ENCODE assay signal across 12 cellular contexts in the genomic region with DNA sequence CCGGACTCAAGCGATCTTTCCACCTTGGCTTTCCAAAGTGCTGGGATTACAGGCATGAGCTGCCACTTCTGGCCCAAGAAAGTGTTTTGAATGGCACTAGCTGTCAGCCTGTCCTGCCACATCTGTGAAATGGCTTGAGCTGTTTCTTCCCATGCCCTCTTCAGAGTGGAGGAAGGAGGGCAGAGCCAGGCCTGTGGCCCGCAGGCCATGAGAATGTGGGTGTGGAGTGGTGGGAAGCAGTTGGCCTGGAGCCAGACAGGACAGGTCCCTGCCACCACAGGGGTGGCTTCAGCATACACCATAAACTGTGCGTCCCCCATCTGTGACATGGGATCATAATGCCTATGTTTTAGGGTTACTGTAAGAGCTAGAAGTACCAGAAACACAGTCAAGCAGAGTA.
"Had no signal": no experiment of that assay in that cellular context is flagged by ENCODE, and none has a peak within 500 bp of the region (broad histone marks: within the 10 kb centered on the region; RNA-seq: fewer than 3 reads in every experiment).

No MANE protein-coding gene starts in this region.

- ATAC-seq: SK-N-SH treated with all-trans-retinoic acid at 6 μM for 48 hours, WTC11 had no signal

- H3K4me1 ChIP-seq: right atrium auricular region had no signal

- H3K9me3 ChIP-seq: heart right ventricle, neutrophil, right atrium auricular region, tibial nerve had no signal

- H3K27me3 Mint-ChIP-seq: stimulated activated naive B cell treated with anti-CD40 and anti-IgM and Interleukin-4, amounts not matched to agents 10 μg/mL and 1 μg/mL and 100 μg/mL, for 72 hours had no signal

- H3K4me1 Mint-ChIP-seq: WTC11 had no signal

- H3K9me3 Mint-ChIP-seq: stimulated activated naive B cell treated with anti-CD40 and anti-IgM and Interleukin-4, amounts not matched to agents 10 μg/mL and 1 μg/mL and 100 μg/mL, for 72 hours; T-helper 1 cell treated with Interleukin-12 subunit alpha and Interleukin-12 subunit beta and Interleukin-4 antibody, amounts not matched to agents 30 μg/mL and 1 μg/mL, for 36 hours; WTC11 had no signal

- H3K4me3 Mint-ChIP-seq: T-helper 1 cell treated with Interleukin-12 subunit alpha and Interleukin-12 subunit beta and Interleukin-4 antibody, amounts not matched to agents 30 μg/mL and 1 μg/mL, for 36 hours; WTC11 had no signal

- DNase-seq: activated CD4-positive, alpha-beta T cell treated with anti-CD3 and anti-CD28 coated beads for 48 hours; activated naive CD4-positive, alpha-beta T cell; effector CD4-positive, alpha-beta T cell; heart right ventricle; stimulated activated naive B cell treated with anti-CD40 and anti-IgM and Interleukin-4, amounts not matched to agents 10 μg/mL and 1 μg/mL and 100 μg/mL, for 72 hours had no signal

- H3K4me2 ChIP-seq: smooth muscle cell had no signal

- H3K27ac ChIP-seq: neutrophil, right atrium auricular region had no signal

- H3K36me3 ChIP-seq: right atrium auricular region had no signal

- H3K36me3 Mint-ChIP-seq: WTC11 had no signal

- H3K4me3 ChIP-seq: heart right ventricle, right atrium auricular region, smooth muscle cell, tibial nerve had no signal

- H3K27ac Mint-ChIP-seq: WTC11 had no signal

- H3K27me3 ChIP-seq: heart right ventricle, right atrium auricular region, tibial nerve had no signal
